17 cellular contexts compared by ENCODE assay signal in genomic region chr6:108286366-108286765, GRCh38. TPM values are rescaled to one million over a fixed set of nuclear protein-coding genes. Genes with fewer than 3 reads are reported as not detected.
A peak's percentile ranks its signal among the peaks of the same experiment; 100 is the strongest.
DNase-seq lines count a peak whose midpoint lies in the region; ATAC-seq and TF ChIP-seq lines count a peak whose summit lies in the region.
"Had no signal": no experiment of that assay in that cellular context is flagged by ENCODE, and none has a peak within 500 bp of the region (broad histone marks: within the 10 kb centered on the region; RNA-seq: fewer than 3 reads in every experiment).

No MANE protein-coding gene starts in this region.

- peak; percentile 52 for ATAC-seq in T-helper 17 cell
- no peak for ATAC-seq in HG03460 (IDR thresholded peaks at IDR 0.05; ENCODE audit: unreplicated experiment)
- ATAC-seq: HCT116 had no signal

- CTCF ChIA-PET in HEK293 (lab: Yijun Ruan, JAX) = interaction anchor here (0.7 kb wide), 1 partner anchor 206 kb away, joined by 3 read pairs; no protein-coding TSS in a partner anchor

- no peak overlapping the region for H3K27ac ChIP-seq in HEK293 (ENCODE audit: extremely low read depth, low read depth, low read length)
- H3K27ac ChIP-seq in esophagus muscularis mucosa (replicated peaks in 1 of 4) = no peak overlapping the region
- H3K27ac ChIP-seq: GM23248 had no signal

- no peak overlapping the region for H3K4me3 ChIP-seq in HEK293 (ENCODE audit: low read depth, low read length)
- no peak overlapping the region for H3K4me3 ChIP-seq in esophagus muscularis mucosa
- H3K4me3 ChIP-seq: GM23248 had no signal

- H3K27me3 Mint-ChIP-seq in T-helper 17 cell = peaks cover 6% of the 10 kb centered on the region
- H3K27me3 Mint-ChIP-seq: CD4-positive, alpha-beta memory T cell had no signal

- H3K27ac Mint-ChIP-seq in T-helper 17 cell = no peak overlapping the region
- H3K27ac Mint-ChIP-seq: CD4-positive, alpha-beta memory T cell; HFFc6 had no signal

- H3K36me3 Mint-ChIP-seq in T-helper 17 cell (ENCODE audit: low read depth) = no peaks in the 10 kb centered on the region
- H3K36me3 Mint-ChIP-seq: CD4-positive, alpha-beta memory T cell had no signal

- WGBS in esophagus muscularis mucosa = 90% methylated on average over 4 of the region's 4 CpGs

- H3K4me1 ChIP-seq in HEK293 (ENCODE audit: control insufficient read depth, insufficient read depth, low read length) = no peaks in the 10 kb centered on the region
- no peaks in the 10 kb centered on the region for H3K4me1 ChIP-seq in esophagus muscularis mucosa

- peak; percentile 17 for DNase-seq in activated CD8-positive, alpha-beta memory T cell treated with anti-CD3 and anti-CD28 coated beads for 24 hours
- DNase-seq in activated CD8-positive, alpha-beta memory T cell treated with anti-CD3 and anti-CD28 coated beads, Interleukin-2, amount 50 U/mL, for 4 hours = no peak
- DNase-seq in T-helper 17 cell (no peak), esophagus muscularis mucosa (ENCODE audit: extremely low spot score) (peak; percentile 57)
- DNase-seq: C1 segment of cervical spinal cord; Calu3; CD4-positive, alpha-beta memory T cell; COR-L47; DMS53; DMS79 treated with DMSO at 0.1 percent for 48 hours; GF-D8; GM23248; H7; HFFc6 had no signal

- intact Hi-C loops in esophagus muscularis mucosa (cut with DNase I) = no loop called here

- no peak for TF ChIP-seq EP300 in esophagus muscularis mucosa (IDR thresholded peaks at IDR 0.05)

- H3K4me3 Mint-ChIP-seq in T-helper 17 cell = no peak overlapping the region
- H3K4me3 Mint-ChIP-seq: CD4-positive, alpha-beta memory T cell; HFFc6 had no signal

- H3K4me1 Mint-ChIP-seq in T-helper 17 cell = peaks cover 6% of the 10 kb centered on the region

- TF ChIP-seq POLR2A in esophagus muscularis mucosa (IDR thresholded peaks at IDR 0.05; ENCODE audit: low read depth) = no peak

- H3K27me3 ChIP-seq in esophagus muscularis mucosa = no peaks in the 10 kb centered on the region

- H3K36me3 ChIP-seq in HEK293 (ENCODE audit: control insufficient read depth in 2 of 2, insufficient read depth in 1 of 2, low read length in 2 of 2) = no peaks in the 10 kb centered on the region
- no peaks in the 10 kb centered on the region for H3K36me3 ChIP-seq in esophagus muscularis mucosa

- TF ChIP-seq CTCF in HEK293 (tag by site-specific recombination; IDR thresholded peaks at IDR 0.05) (no peak), esophagus muscularis mucosa (IDR thresholded peaks at IDR 0.05) (no peak)

- H3K9me3 ChIP-seq in HEK293 (ENCODE audit: control insufficient read depth, insufficient read depth, low read depth, low read length) (no peaks in the 10 kb centered on the region), T-helper 17 cell (ENCODE audit: control insufficient read depth, low read length, poor library complexity, severe bottlenecking) (no peaks in the 10 kb centered on the region), esophagus muscularis mucosa (no peaks in the 10 kb centered on the region)

- POLR2A ChIA-PET in HEK293 (lab: Yijun Ruan, JAX) = no interaction called here

TF ChIP-seq in HEK293, 187 proteins besides CTCF, POLR2A, EP300 and RAD21:
- TF ChIP-seq ZSCAN4 (tag by site-specific recombination; IDR thresholded peaks at IDR 0.05) (peak; percentile 27; the same call in 1 of the 2 replicates), ZFP69B (tag by site-specific recombination; IDR thresholded peaks at IDR 0.05) (no peak), SETDB1 (IDR thresholded peaks at IDR 0.05; ENCODE audit: insufficient read length, low read length) (no peak), ZNF785 (tag by site-specific recombination; IDR thresholded peaks at IDR 0.05) (no peak), ZNF596 (tag by site-specific recombination; IDR thresholded peaks at IDR 0.05) (no peak)

RNA-seq across cellular contexts. Expression of gene AFG1L, which starts 8.5 kb away (rescaled TPM):
- total RNA-seq in T-helper 17 cell (1 to 10 TPM; 3.0 to 4.8 TPM), esophagus muscularis mucosa (1 to 10 TPM; 1.5 to 5.4 (median 3.3) TPM)

RNA-seq across cellular contexts. Expression of gene SNX3, which starts 25.5 kb away (rescaled TPM):
- total RNA-seq in T-helper 17 cell = 10 to 100 TPM; 51.5 to 52.3 TPM
- total RNA-seq in esophagus muscularis mucosa = 100 to 1,000 TPM; 148 to 176 (median 151) TPM

Comparison
In these comparisons a context has a peak if more than half of its experiments do, and no peak if none do; other contexts are left out.
1. DNase-seq: peak in activated CD8-positive, alpha-beta memory T cell treated with anti-CD3 and anti-CD28 coated beads for 24 hours (single experiment) and esophagus muscularis mucosa (single experiment); none in activated CD8-positive, alpha-beta memory T cell treated with anti-CD3 and anti-CD28 coated beads, Interleukin-2, amount 50 U/mL, for 4 hours (single experiment) and T-helper 17 cell (0 of 3).